In the genomic region with DNA sequence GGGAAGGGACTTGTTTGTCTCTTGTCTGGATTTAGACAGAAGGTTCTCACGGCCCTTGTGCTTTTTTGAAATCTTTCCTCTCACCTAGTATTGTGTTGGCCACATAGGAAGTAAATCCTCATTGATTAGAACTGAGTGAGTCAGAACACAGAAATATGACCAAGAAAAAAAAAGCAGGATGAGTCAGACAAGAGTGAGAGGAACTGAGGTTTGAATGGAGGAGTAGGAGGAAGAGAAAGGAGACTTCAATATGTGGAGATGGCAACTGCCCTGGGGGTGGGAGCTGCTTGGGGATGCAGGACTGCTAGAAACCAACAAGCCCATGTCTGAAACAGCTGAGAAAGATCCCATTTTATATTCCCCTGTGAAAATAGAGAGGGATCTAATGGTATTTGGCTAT, we compare ENCODE assay signal across 13 cellular contexts.
DNase-seq lines count a peak whose midpoint lies in the region; ATAC-seq and TF ChIP-seq lines count a peak whose summit lies in the region.
"Had no signal": no experiment of that assay in that cellular context is flagged by ENCODE, and none has a peak within 500 bp of the region (broad histone marks: within the 10 kb centered on the region; RNA-seq: fewer than 3 reads in every experiment).

No MANE protein-coding gene starts in this region.

- H3K27me3 Mint-ChIP-seq in naive thymus-derived CD4-positive, alpha-beta T cell: peaks cover 0 to 3% (median 0%) of the 10 kb centered on the region in 5 donors

- CTCF ChIA-PET in naive thymus-derived CD4-positive, alpha-beta T cell (lab: Charles Lee): no interaction called here

- no peaks in the 10 kb centered on the region for H3K4me1 ChIP-seq in effector memory CD4-positive, alpha-beta T cell (ENCODE audit: control insufficient read depth, insufficient read depth, low read length, poor library complexity, severe bottlenecking)
- no peaks in the 10 kb centered on the region for H3K4me1 ChIP-seq in naive thymus-derived CD4-positive, alpha-beta T cell (ENCODE audit: control insufficient read depth in 2 of 2, insufficient read depth in 2 of 2, low read length in 2 of 2)

- TF ChIP-seq CTCF in fibroblast of pulmonary artery (IDR thresholded peaks at IDR 0.05; ENCODE audit: low read length, missing control alignments) (no peak), lower leg skin (IDR thresholded peaks at IDR 0.05) (no peak)

- ATAC-seq in GM18870 (IDR thresholded peaks at IDR 0.05; ENCODE audit: unreplicated experiment) (peak; percentile 86), HG02642 (IDR thresholded peaks at IDR 0.05; ENCODE audit: poor library complexity, unreplicated experiment) (no peak)
- ATAC-seq in naive thymus-derived CD4-positive, alpha-beta T cell: no peak

- TF ChIP-seq POLR2A in lower leg skin (IDR thresholded peaks at IDR 0.05): no peak

- no peak overlapping the region for H3K4me3 Mint-ChIP-seq in naive thymus-derived CD4-positive, alpha-beta T cell
- H3K4me3 Mint-ChIP-seq: naive B cell had no signal

- WGBS in lower leg skin, 2 donors: 30 to 57% methylated on average over 1 of the region's 1 CpG

- no peak overlapping the region for H3K27ac Mint-ChIP-seq in naive thymus-derived CD4-positive, alpha-beta T cell
- H3K27ac Mint-ChIP-seq: naive B cell had no signal

- H3K4me3 ChIP-seq in fibroblast of pulmonary artery (replicated peaks; ENCODE audit: low read depth, low read length) (no peak overlapping the region), lower leg skin (ENCODE audit: low read depth, poor library complexity, severe bottlenecking) (no peak overlapping the region)
- no peak overlapping the region for H3K4me3 ChIP-seq in effector memory CD4-positive, alpha-beta T cell (ENCODE audit: insufficient read depth, low read depth, low read length, poor library complexity, severe bottlenecking)
- H3K4me3 ChIP-seq in naive thymus-derived CD4-positive, alpha-beta T cell (ENCODE audit: low read length): no peak overlapping the region
- H3K4me3 ChIP-seq: heart left ventricle had no signal

- H3K27me3 ChIP-seq in effector memory CD4-positive, alpha-beta T cell (replicated peaks; ENCODE audit: control insufficient read depth, insufficient read depth, low read length, poor library complexity, severe bottlenecking): no peaks in the 10 kb centered on the region
- no peaks in the 10 kb centered on the region for H3K27me3 ChIP-seq in naive thymus-derived CD4-positive, alpha-beta T cell (ENCODE audit: control insufficient read depth in 2 of 2, insufficient read depth in 2 of 2, low read length in 2 of 2)
- H3K27me3 ChIP-seq: heart left ventricle had no signal

- peaks cover 0 to 3% (median 0%) of the 10 kb centered on the region in 5 donors for H3K36me3 Mint-ChIP-seq in naive thymus-derived CD4-positive, alpha-beta T cell
- H3K36me3 Mint-ChIP-seq: naive B cell had no signal

- H3K9me3 Mint-ChIP-seq in naive thymus-derived CD4-positive, alpha-beta T cell: no peaks in the 10 kb centered on the region
- H3K9me3 Mint-ChIP-seq: naive B cell had no signal

- H3K27ac ChIP-seq in effector memory CD4-positive, alpha-beta T cell (ENCODE audit: insufficient read depth, low read length, poor library complexity, severe bottlenecking): no peak overlapping the region
- no peak overlapping the region for H3K27ac ChIP-seq in naive thymus-derived CD4-positive, alpha-beta T cell (ENCODE audit: low read depth, low read length)
- H3K27ac ChIP-seq: heart left ventricle had no signal

- intact Hi-C loops in lower leg skin (cut with DNase I; ENCODE audit: low total_unique reads): no loop called here
- intact Hi-C loops in naive thymus-derived CD4-positive, alpha-beta T cell (cut with micrococcal nuclease): no loop called here

- H3K4me1 Mint-ChIP-seq in naive thymus-derived CD4-positive, alpha-beta T cell: no peaks in the 10 kb centered on the region
- H3K4me1 Mint-ChIP-seq: naive B cell had no signal

- POLR2A ChIA-PET in naive thymus-derived CD4-positive, alpha-beta T cell (lab: Charles Lee): no interaction called here

- DNase-seq in A172 (ENCODE audit: low spot score) (peak; percentile 71), RKO (ENCODE audit: low spot score) (peak; percentile 80), fibroblast of pulmonary artery (ENCODE audit: low read depth) (peak; percentile 71), lower leg skin (ENCODE audit: low spot score in 2 of 2) (no peak)
- no peak for DNase-seq in effector memory CD4-positive, alpha-beta T cell
- no peak for DNase-seq in naive thymus-derived CD4-positive, alpha-beta T cell
- DNase-seq: C1 segment of cervical spinal cord; heart left ventricle; naive B cell; NCI-H1105 treated with DMSO at 0.1 percent for 48 hours; stimulated activated CD4-positive, alpha-beta T cell treated with anti-CD3 and anti-CD28 coated beads, Interleukin-12 subunit alpha, Interleukin-12 subunit beta, amount 100 ng/mL, for 4 hours had no signal

- no peaks in the 10 kb centered on the region for H3K36me3 ChIP-seq in effector memory CD4-positive, alpha-beta T cell (ENCODE audit: control insufficient read depth, insufficient read depth, low read length)
- no peaks in the 10 kb centered on the region for H3K36me3 ChIP-seq in naive thymus-derived CD4-positive, alpha-beta T cell (ENCODE audit: control insufficient read depth in 2 of 3, insufficient read depth in 3 of 3, low read length in 3 of 3)
- H3K36me3 ChIP-seq: heart left ventricle had no signal

- no peaks in the 10 kb centered on the region for H3K9me3 ChIP-seq in effector memory CD4-positive, alpha-beta T cell (ENCODE audit: control insufficient read depth, low read length)
- no peaks in the 10 kb centered on the region for H3K9me3 ChIP-seq in naive thymus-derived CD4-positive, alpha-beta T cell (ENCODE audit: control insufficient read depth in 2 of 3, low read length in 3 of 3)
- H3K9me3 ChIP-seq: heart left ventricle had no signal

Comparison
In these comparisons a context has a peak if more than half of its experiments do, and no peak if none do; other contexts are left out.
1. DNase-seq: peak in A172 (single experiment), RKO (single experiment) and fibroblast of pulmonary artery (single experiment); none in effector memory CD4-positive, alpha-beta T cell (0 of 3), lower leg skin (0 of 2) and naive thymus-derived CD4-positive, alpha-beta T cell (0 of 9).